In the genomic region with DNA sequence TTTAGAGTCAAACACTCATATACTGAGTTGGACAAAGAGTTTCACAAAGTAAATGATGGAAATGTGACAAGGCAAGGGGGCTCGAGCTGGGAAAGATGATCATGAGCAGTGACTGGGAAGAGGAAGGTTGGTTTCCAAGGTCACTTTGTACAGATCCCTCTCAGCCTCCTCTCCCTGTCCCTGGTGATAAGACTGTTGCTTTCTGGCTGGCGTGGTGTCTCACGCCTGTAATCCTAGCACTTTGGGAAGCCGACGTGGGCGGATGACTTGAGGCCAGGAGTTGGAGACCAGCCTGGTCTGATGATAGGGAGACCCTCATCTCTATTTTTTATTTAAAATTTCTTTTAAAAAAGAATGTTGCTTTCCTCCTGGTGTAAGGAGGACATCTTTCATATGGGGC, we compare ENCODE assay signal across 26 cellular contexts.
"Had no signal": no experiment of that assay in that cellular context is flagged by ENCODE, and none has a peak within 500 bp of the region (broad histone marks: within the 10 kb centered on the region; RNA-seq: fewer than 3 reads in every experiment).

No MANE protein-coding gene starts in this region.

- H3K4me1 ChIP-seq: lower lobe of right lung, parathyroid adenoma had no signal

- H3K9me3 ChIP-seq: left ventricle myocardium inferior, lower lobe of right lung, neutrophil, stomach, tibial artery had no signal

- H3K79me2 ChIP-seq: parathyroid adenoma had no signal

- H3K27ac Mint-ChIP-seq: effector memory CD8-positive, alpha-beta T cell; immature natural killer cell; memory B cell; naive thymus-derived CD4-positive, alpha-beta T cell; progenitor cell of endocrine pancreas; stimulated activated effector memory CD8-positive, alpha-beta T cell treated with anti-CD3 and anti-CD28 coated beads, Interleukin-12 subunit alpha, Interleukin-12 subunit beta, amount 100 ng/mL, for 72 hours; type B pancreatic cell had no signal

- H3K4me1 Mint-ChIP-seq: immature natural killer cell, memory B cell had no signal

- FAIRE-seq: endometrium, frontal cortex had no signal

- H3K9me3 Mint-ChIP-seq: effector memory CD8-positive, alpha-beta T cell; immature natural killer cell; memory B cell; stimulated activated effector memory CD8-positive, alpha-beta T cell treated with anti-CD3 and anti-CD28 coated beads, Interleukin-12 subunit alpha, Interleukin-12 subunit beta, amount 100 ng/mL, for 72 hours; type B pancreatic cell had no signal

- H2AFZ ChIP-seq: parathyroid adenoma had no signal

- DNase-seq: cerebellar nuclear complex; cortex of kidney; effector memory CD8-positive, alpha-beta T cell; hypothalamus; immature natural killer cell; islet precursor cell; kidney glomerular epithelial cell; left colon; left ventricle myocardium inferior; lower lobe of right lung; midbrain; naive thymus-derived CD4-positive, alpha-beta T cell; stimulated activated CD4-positive, alpha-beta T cell treated with anti-CD3 and anti-CD28 coated beads, Interleukin-2, amount 100 ng/mL, for 24 hours; stimulated activated CD4-positive, alpha-beta T cell treated with anti-CD3 and anti-CD28 coated beads, Interleukin-4, amount 100 ng/mL, for 24 hours; stimulated activated naive CD4-positive, alpha-beta T cell treated with Interleukin-2 at 50 U/mL for 16 hours; stomach; tibial artery had no signal

- H3K36me3 Mint-ChIP-seq: immature natural killer cell; naive thymus-derived CD4-positive, alpha-beta T cell; stimulated activated effector memory CD8-positive, alpha-beta T cell treated with anti-CD3 and anti-CD28 coated beads, Interleukin-12 subunit alpha, Interleukin-12 subunit beta, amount 100 ng/mL, for 72 hours; type B pancreatic cell had no signal

- H3K36me3 ChIP-seq: left ventricle myocardium inferior, lower lobe of right lung, neutrophil, stomach, tibial artery had no signal

- ATAC-seq: effector memory CD8-positive, alpha-beta T cell; left colon; lower lobe of right lung; naive thymus-derived CD4-positive, alpha-beta T cell; sciatic nerve; stimulated activated effector memory CD8-positive, alpha-beta T cell treated with anti-CD3 and anti-CD28 coated beads, Interleukin-12 subunit alpha, Interleukin-12 subunit beta, amount 100 ng/mL, for 72 hours had no signal

- H3K27me3 ChIP-seq: stomach, tibial artery had no signal

- H3K27ac ChIP-seq: left ventricle myocardium inferior, lower lobe of right lung, neutrophil, parathyroid adenoma, stomach, tibial artery had no signal

- H3K4me3 ChIP-seq: left ventricle myocardium inferior, lower lobe of right lung, stomach, tibial artery had no signal

- H3K9ac ChIP-seq: parathyroid adenoma had no signal

- H3K4me3 Mint-ChIP-seq: effector memory CD8-positive, alpha-beta T cell; immature natural killer cell; memory B cell; naive thymus-derived CD4-positive, alpha-beta T cell; stimulated activated effector memory CD8-positive, alpha-beta T cell treated with anti-CD3 and anti-CD28 coated beads, Interleukin-12 subunit alpha, Interleukin-12 subunit beta, amount 100 ng/mL, for 72 hours; type B pancreatic cell had no signal
